9 cellular contexts compared by ENCODE assay signal in the genomic region with DNA sequence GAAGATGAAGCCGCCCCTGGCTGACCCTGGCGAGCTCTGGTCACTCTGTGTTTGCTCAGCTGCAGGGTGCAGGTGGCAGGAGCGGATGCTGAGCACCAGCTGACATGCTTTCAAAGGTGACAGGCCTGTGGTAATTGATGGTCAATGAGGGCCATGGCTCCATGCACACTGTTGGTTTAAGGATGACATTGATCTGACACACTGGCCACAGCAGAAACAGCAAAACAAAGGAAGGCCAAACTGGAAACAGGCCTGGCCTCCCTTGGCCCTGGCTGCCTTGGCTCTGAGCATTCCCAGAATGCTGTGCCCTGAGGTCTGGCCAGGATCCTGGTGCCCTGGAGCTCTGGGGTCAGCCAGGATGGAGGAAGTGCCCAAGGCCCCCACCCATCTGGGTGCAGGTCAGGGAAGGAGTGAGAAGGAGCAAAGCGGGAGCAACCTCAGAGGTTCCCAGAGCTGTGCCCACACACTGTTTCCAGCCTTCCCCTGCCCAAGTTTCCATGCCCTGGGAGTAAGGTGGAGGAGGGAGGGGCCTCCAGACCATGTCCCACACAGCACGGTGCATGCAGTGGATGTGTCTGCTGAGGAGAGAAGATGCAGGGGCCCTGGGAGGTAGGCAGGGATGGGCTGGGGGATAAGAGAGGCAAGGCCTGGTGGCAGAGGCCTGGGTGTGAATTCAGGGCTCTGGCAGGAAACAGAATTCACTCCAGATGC.
DNase-seq lines count a peak whose midpoint lies in the region; ATAC-seq and TF ChIP-seq lines count a peak whose summit lies in the region.
"Had no signal": no experiment of that assay in that cellular context is flagged by ENCODE, and none has a peak within 500 bp of the region (broad histone marks: within the 10 kb centered on the region; RNA-seq: fewer than 3 reads in every experiment).

No MANE protein-coding gene starts in this region.

- no peaks in the 10 kb centered on the region for H3K36me3 ChIP-seq in body of pancreas (replicated peaks in 1 of 2; ENCODE audit: insufficient read depth in 1 of 2, low read depth in 2 of 2)
- H3K36me3 ChIP-seq: SJCRH30 had no signal

- H3K4me1 ChIP-seq in body of pancreas, result peaks cover 6% of the 10 kb centered on the region
- H3K4me1 ChIP-seq: SJCRH30 had no signal

- H3K4me3 ChIP-seq in body of pancreas, result no peak overlapping the region
- H3K4me3 ChIP-seq: SJCRH30 had no signal

- DNase-seq in HS-5 (ENCODE audit: low read depth), result peak; percentile 78
- peak; percentile 10 to 25 (median 16) for DNase-seq in body of pancreas
- peak; percentile 89 for DNase-seq in left kidney (ENCODE audit: low read depth, low spot score)
- peak; percentile 5 for DNase-seq in stimulated activated CD8-positive, alpha-beta memory T cell treated with anti-CD3 and anti-CD28 coated beads, Interleukin-4, amount 100 ng/mL, for 48 hours
- no peak for DNase-seq in NCI-H2227 (lab: John Stamatoyannopoulos, UW; ENCODE audit: unreplicated experiment)
- no peak for DNase-seq in MV-4-11 (lab: John Stamatoyannopoulos, UW)
- DNase-seq in NCI-H524 (lab: John Stamatoyannopoulos, UW), result no peak
- DNase-seq: SJCRH30 had no signal

- no peak for TF ChIP-seq CTCF in body of pancreas (IDR thresholded peaks at IDR 0.05)

- no peaks in the 10 kb centered on the region for H3K9me3 ChIP-seq in body of pancreas
- H3K9me3 ChIP-seq: SJCRH30 had no signal

- no peaks in the 10 kb centered on the region for H3K27me3 ChIP-seq in body of pancreas
- H3K27me3 ChIP-seq: SJCRH30 had no signal

- no peak for TF ChIP-seq POLR2A in body of pancreas (IDR thresholded peaks at IDR 0.05)

- WGBS in body of pancreas, 2 donors, result 58 to 65% methylated on average over 2 to 5 of the region's 5 CpGs

- peak; percentile 34 for ATAC-seq in body of pancreas
- ATAC-seq in GM21723 (IDR thresholded peaks at IDR 0.05; ENCODE audit: unreplicated experiment), result no peak

- H3K27ac ChIP-seq in body of pancreas, result no peak overlapping the region
- H3K27ac ChIP-seq: SJCRH30 had no signal

- intact Hi-C loops in body of pancreas (cut with DNase I), result no loop called here

Comparison
In these comparisons a context has a peak if more than half of its experiments do, and no peak if none do; other contexts are left out.
1. DNase-seq: peak in HS-5 (single experiment), body of pancreas (4 of 4), left kidney (single experiment) and stimulated activated CD8-positive, alpha-beta memory T cell treated with anti-CD3 and anti-CD28 coated beads, Interleukin-4, amount 100 ng/mL, for 48 hours (single experiment); none in NCI-H2227 (single experiment), MV-4-11 (single experiment) and NCI-H524 (0 of 2).